In the genomic region with DNA sequence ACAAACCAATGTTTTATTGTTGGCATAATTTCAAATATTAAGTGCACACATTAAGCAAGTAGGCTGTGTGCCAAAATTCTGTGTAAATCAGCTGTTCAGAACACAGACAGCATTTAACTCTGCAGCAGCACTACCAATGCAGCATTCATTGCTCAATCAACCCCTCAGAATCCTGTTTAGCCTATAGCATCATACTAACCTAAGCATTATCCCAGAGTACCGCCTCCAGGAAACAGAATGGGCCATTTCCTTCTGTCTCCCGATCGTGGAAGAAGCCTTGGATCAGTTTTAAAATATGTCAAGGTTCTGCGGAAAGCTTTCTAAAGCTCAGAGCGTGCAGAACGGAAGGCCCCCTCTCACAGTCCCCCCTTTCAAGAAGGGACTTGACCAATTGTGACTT, we compare ENCODE assay signal across 12 cellular contexts. TPM values are rescaled to one million over a fixed set of nuclear protein-coding genes. Genes with fewer than 3 reads are reported as not detected.
DNase-seq lines count a peak whose midpoint lies in the region; ATAC-seq and TF ChIP-seq lines count a peak whose summit lies in the region.
"Had no signal": no experiment of that assay in that cellular context is flagged by ENCODE, and none has a peak within 500 bp of the region (broad histone marks: within the 10 kb centered on the region; RNA-seq: fewer than 3 reads in every experiment).

No MANE protein-coding gene starts in this region.

- no peak for TF ChIP-seq RAD21 in SK-N-SH (IDR thresholded peaks at IDR 0.05; ENCODE audit: low read length)

- CTCF ChIA-PET in SK-N-SH (lab: Yijun Ruan, JAX) = interaction anchor here (0.6 to 3.7 kb wide), 40 partner anchors 8 to 867 kb away, joined by 3 to 82 read pairs (median 5); no protein-coding TSS in a partner anchor

- TF ChIP-seq EP300 in SK-N-SH (IDR thresholded peaks at IDR 0.05; ENCODE audit: borderline replicate concordance in 1 of 2, low read depth in 1 of 2, low read length in 1 of 2) = no peak
- TF ChIP-seq EP300 in sigmoid colon (IDR thresholded peaks at IDR 0.05) = no peak

- no peak overlapping the region; a peak in 1 of 4 replicates for H3K27ac ChIP-seq in SK-N-SH (ENCODE audit: low read depth in 2 of 2, low read length in 1 of 2)
- H3K27ac ChIP-seq in sigmoid colon = no peak overlapping the region

- DNase-seq in SK-N-SH (no peak), NCI-H2171 treated with DMSO at 0.1 percent for 48 hours (lab: John Stamatoyannopoulos, UW) (peak; percentile 71), retinal pigment epithelial cell (ENCODE audit: low read depth) (no peak), middle frontal gyrus (ENCODE audit: extremely low spot score, low spot score) (no peak), sigmoid colon (no peak)

- no peaks in the 10 kb centered on the region for H3K36me3 ChIP-seq in SK-N-SH (replicated peaks in 1 of 2; ENCODE audit: control insufficient read depth in 1 of 2, insufficient read depth in 2 of 2, low read length in 1 of 2)
- no peaks in the 10 kb centered on the region for H3K36me3 ChIP-seq in sigmoid colon

- peaks cover 0 to 3% (median 0%) of the 10 kb centered on the region in 5 experiments for H3K9me3 Mint-ChIP-seq in brain
- H3K9me3 Mint-ChIP-seq: activated CD4-positive, alpha-beta memory T cell treated with anti-CD3 and anti-CD28 coated beads, Interleukin-2, amount 10 ng/mL, durations not matched to agents 7 days and 5 days had no signal

- 61% methylated on average over 6 of the region's 6 CpGs for WGBS in SK-N-SH (ENCODE audit: low lambda C conversion rate)
- 53 to 65% methylated on average over 6 of the region's 6 CpGs for WGBS in sigmoid colon, 2 donors

- H4K20me1 ChIP-seq in SK-N-SH (ENCODE audit: insufficient read depth) = no peaks in the 10 kb centered on the region

- peak overlapping the region in 4 of 5 experiments; percentile 33 to 72 (median 54) for H3K4me3 Mint-ChIP-seq in brain
- H3K4me3 Mint-ChIP-seq: endodermal cell had no signal

- no peak overlapping the region for H3K9ac ChIP-seq in SK-N-SH

- TF ChIP-seq CTCF in SK-N-SH (IDR thresholded peaks at IDR 0.05) (no peak), brain (conservative IDR thresholded peaks at IDR 0.05) (no peak), retinal pigment epithelial cell (conservative IDR thresholded peaks at IDR 0.05; ENCODE audit: low read depth, low read length) (no peak), sigmoid colon (IDR thresholded peaks at IDR 0.05) (no peak)

- POLR2A ChIA-PET in SK-N-SH (lab: Yijun Ruan, JAX) = interaction anchor here (1.1 kb wide), 1 partner anchor 23 kb away, joined by 4 read pairs; no protein-coding TSS in a partner anchor

- intact Hi-C loops in sigmoid colon (cut with DNase I) = loop anchor here (5.0 kb wide), 1 partner anchor 465 kb away; the partner anchor contains the start of gene NUP107

- no peaks in the 10 kb centered on the region for H3K36me3 Mint-ChIP-seq in brain

- no peak for TF ChIP-seq POLR2A in sigmoid colon (IDR thresholded peaks at IDR 0.05)

- H3K27me3 Mint-ChIP-seq in brain = peaks cover 7% of the 10 kb centered on the region

- H3K4me1 ChIP-seq in SK-N-SH (ENCODE audit: control insufficient read depth in 1 of 2, insufficient read depth in 2 of 2, low read depth in 1 of 2, low read length in 1 of 2) (peaks cover 6 to 10% of the 10 kb centered on the region in 2 experiments; a peak in 3 of 4 replicates), sigmoid colon (peaks cover 0 to 43% (median 19%) of the 10 kb centered on the region in 4 donors)

- no peaks in the 10 kb centered on the region for H3K9me2 ChIP-seq in SK-N-SH

- no peaks in the 10 kb centered on the region for H3K79me2 ChIP-seq in SK-N-SH (ENCODE audit: insufficient read depth)

- H3K9me3 ChIP-seq in SK-N-SH (no peaks in the 10 kb centered on the region), sigmoid colon (no peaks in the 10 kb centered on the region)

- ATAC-seq in SK-N-SH treated with all-trans-retinoic acid at 6 μM for 48 hours (peak; percentile 38; the same call in 2 of the 3 replicates), GM18517 (IDR thresholded peaks at IDR 0.05; ENCODE audit: unreplicated experiment) (no peak)

- 0 out of 2 replicates have a peak, but pooled peaks cover 4% of the 10 kb centered on the region for H3K27me3 ChIP-seq in SK-N-SH (ENCODE audit: insufficient read depth)
- no peaks in the 10 kb centered on the region for H3K27me3 ChIP-seq in sigmoid colon

- peaks cover 24% of the 10 kb centered on the region for H3K4me1 Mint-ChIP-seq in brain

- H3F3A ChIP-seq in SK-N-SH (replicated peaks; ENCODE audit: insufficient read depth) = no peaks in the 10 kb centered on the region

- H3K4me3 ChIP-seq in SK-N-SH (ENCODE audit: low read depth in 2 of 2, low read length in 1 of 2) (no peak overlapping the region), retinal pigment epithelial cell (ENCODE audit: low read length) (peak overlapping the region; percentile 27), sigmoid colon (no peak overlapping the region)

- H3K4me2 ChIP-seq in SK-N-SH = no peak overlapping the region

- H2AFZ ChIP-seq in SK-N-SH (ENCODE audit: low read depth) = no peak overlapping the region

- H3K27ac Mint-ChIP-seq in brain = peak overlapping the region in 3 of 5 experiments; percentile 35 to 69 (median 60)
- H3K27ac Mint-ChIP-seq: endodermal cell had no signal

TF ChIP-seq in SK-N-SH treated with all-trans-retinoic acid at 6 μM for 48 hours, 23 proteins besides CTCF, POLR2A, EP300 and RAD21 (continues in another document):
- TF ChIP-seq ESRRG (CRISPR knock-in tag; IDR thresholded peaks at IDR 0.05) (no peak), ARNTL (CRISPR knock-in tag; IDR thresholded peaks at IDR 0.05; ENCODE audit: borderline replicate concordance, low read depth) (no peak), SNAI2 (CRISPR knock-in tag; IDR thresholded peaks at IDR 0.05) (no peak), ZNF70 (CRISPR knock-in tag; IDR thresholded peaks at IDR 0.05) (no peak), TOX (CRISPR knock-in tag; IDR thresholded peaks at IDR 0.05; ENCODE audit: borderline replicate concordance) (no peak), CSRNP3 (CRISPR knock-in tag; IDR thresholded peaks at IDR 0.05) (no peak), ZC3H10 (CRISPR knock-in tag; IDR thresholded peaks at IDR 0.05) (no peak), RARB (CRISPR knock-in tag; IDR thresholded peaks at IDR 0.05) (no peak), ZNF565 (CRISPR knock-in tag; conservative IDR thresholded peaks at IDR 0.05; ENCODE audit: low read depth) (no peak)

TF ChIP-seq in SK-N-SH, 30 proteins besides CTCF, POLR2A, EP300 and RAD21:
- TF ChIP-seq MEF2A (IDR thresholded peaks at IDR 0.05; ENCODE audit: borderline replicate concordance, low read depth) = no peak
- TF ChIP-seq, protein P1, sequence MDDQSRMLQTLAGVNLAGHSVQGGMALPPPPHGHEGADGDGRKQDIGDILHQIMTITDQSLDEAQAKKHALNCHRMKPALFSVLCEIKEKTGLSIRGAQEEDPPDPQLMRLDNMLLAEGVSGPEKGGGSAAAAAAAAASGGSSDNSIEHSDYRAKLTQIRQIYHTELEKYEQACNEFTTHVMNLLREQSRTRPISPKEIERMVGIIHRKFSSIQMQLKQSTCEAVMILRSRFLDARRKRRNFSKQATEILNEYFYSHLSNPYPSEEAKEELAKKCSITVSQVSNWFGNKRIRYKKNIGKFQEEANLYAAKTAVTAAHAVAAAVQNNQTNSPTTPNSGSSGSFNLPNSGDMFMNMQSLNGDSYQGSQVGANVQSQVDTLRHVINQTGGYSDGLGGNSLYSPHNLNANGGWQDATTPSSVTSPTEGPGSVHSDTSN (IDR thresholded peaks at IDR 0.05) = no peak
- TF ChIP-seq MAX (IDR thresholded peaks at IDR 0.05; ENCODE audit: low read depth) = no peak
- no peak for TF ChIP-seq USF1 (IDR thresholded peaks at IDR 0.05; ENCODE audit: borderline replicate concordance, low read depth)
- no peak for TF ChIP-seq TCF12 (IDR thresholded peaks at IDR 0.05)
- TF ChIP-seq MXI1 (IDR thresholded peaks at IDR 0.05; ENCODE audit: low read depth, low read length) = no peak
- TF ChIP-seq NFIC (IDR thresholded peaks at IDR 0.05; ENCODE audit: borderline replicate concordance) = no peak

RNA-seq across cellular contexts. Expression of gene IL26, which starts 3.3 kb away (rescaled TPM):
- polyA plus RNA-seq in SK-N-SH (2012; rRNA removed) (not detected in 2 replicates), brain (ENCODE audit: insufficient read depth, low read depth, low replicate concordance) (not detected), sigmoid colon (under 1 TPM in 1 of 3 donors, not detected in 2; 0.22 TPM)
- polyA plus RNA-seq in SK-N-SH (2012; cell fraction: cytosol; rRNA removed) = not detected in 2 replicates
- polyA plus RNA-seq in SK-N-SH (2012; cell fraction: nucleus; rRNA removed) = not detected in 2 replicates
- total RNA-seq in sigmoid colon = under 1 TPM in 1 of 4 donors, not detected in 3; 0.36 TPM
- total RNA-seq: endodermal cell, M059J, Right ventricle myocardium inferior had no signal

RNA-seq across cellular contexts. Expression of gene IL22, which starts 31.1 kb away (rescaled TPM):
- polyA plus RNA-seq in SK-N-SH (2012; rRNA removed) (not detected in 2 replicates), brain (ENCODE audit: insufficient read depth, low read depth, low replicate concordance) (not detected), sigmoid colon (1 to 10 TPM in 1 of 3 donors, not detected in 2; 1.2 TPM)
- not detected in 2 replicates for polyA plus RNA-seq in SK-N-SH (2012; cell fraction: cytosol; rRNA removed)
- polyA plus RNA-seq in SK-N-SH (2012; cell fraction: nucleus; rRNA removed) = not detected in 2 replicates
- not detected for total RNA-seq in sigmoid colon
- total RNA-seq: endodermal cell, M059J, Right ventricle myocardium inferior had no signal
